1 cellular context compared by ENCODE assay signal in genomic region chr13:99018418-99019180, GRCh38.
TF ChIP-seq lines count a peak whose summit lies in the region.

No MANE protein-coding gene starts in this region.

TF ChIP-seq in SK-N-SH, 30 proteins besides CTCF, POLR2A, EP300 and RAD21 (continued from another document):
- no peak for TF ChIP-seq IRF3 (IDR thresholded peaks at IDR 0.05; ENCODE audit: low read depth, low read length)
- TF ChIP-seq NFIC (IDR thresholded peaks at IDR 0.05; ENCODE audit: borderline replicate concordance), result peak; percentile 62
- no peak for TF ChIP-seq NRF1 (IDR thresholded peaks at IDR 0.05; ENCODE audit: low read depth, low read length)
- TF ChIP-seq JUND (IDR thresholded peaks at IDR 0.05), result peak; percentile 62
- no peak for TF ChIP-seq EZH2phosphoT487 (IDR thresholded peaks at IDR 0.05; ENCODE audit: borderline replicate concordance, low read depth)
- TF ChIP-seq TCF12 (IDR thresholded peaks at IDR 0.05), result 0 out of 2 replicates have a peak, but pooled peaks have one; percentile 36
- peak; percentile 38; the same call in 1 of the 2 replicates for TF ChIP-seq TEAD4 (IDR thresholded peaks at IDR 0.05; ENCODE audit: borderline replicate concordance, insufficient read depth)
- no peak for TF ChIP-seq RCOR1 (IDR thresholded peaks at IDR 0.05; ENCODE audit: low read length)
- peak; percentile 33; the same call in 1 of the 2 replicates for TF ChIP-seq FOSL2 (IDR thresholded peaks at IDR 0.05; ENCODE audit: borderline replicate concordance, low read depth)
